ENCODE assay signal across 1 cellular context in the genomic region with DNA sequence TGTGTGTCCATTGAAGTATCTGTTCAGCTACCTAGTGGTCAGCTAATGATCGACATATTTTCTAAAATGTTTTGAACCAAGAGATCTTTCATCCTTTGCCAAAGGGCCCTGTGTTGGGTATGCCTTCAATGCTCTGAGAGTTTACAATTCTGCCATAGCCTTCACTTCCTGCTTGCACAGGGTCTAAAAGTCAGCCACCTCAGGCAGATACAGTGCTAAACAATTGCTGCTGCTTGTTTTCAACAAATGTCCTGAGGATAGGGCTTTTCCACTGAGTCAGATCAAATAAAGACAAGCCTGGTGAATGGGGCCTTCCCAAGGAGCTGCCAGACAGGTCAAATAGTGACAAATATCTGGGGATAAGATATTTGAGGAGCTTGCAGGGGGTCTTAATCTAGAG.
TF ChIP-seq lines count a peak whose summit lies in the region.

No MANE protein-coding gene starts in this region.

TF ChIP-seq in A549, 52 proteins besides CTCF, POLR2A, EP300 and RAD21 (continued from another document):
- TF ChIP-seq USF2 (IDR thresholded peaks at IDR 0.05) (no peak), JUN (IDR thresholded peaks at IDR 0.05) (no peak), ZNF302 (CRISPR knock-in tag; IDR thresholded peaks at IDR 0.05) (no peak), CBX8 (IDR thresholded peaks at IDR 0.05) (no peak)
